1 cellular context compared by ENCODE assay signal in genomic region chr3:129892486-129892856, GRCh38.
TF ChIP-seq lines count a peak whose summit lies in the region.

No MANE protein-coding gene starts in this region.

TF ChIP-seq in SK-N-SH, 30 proteins besides CTCF, POLR2A, EP300 and RAD21 (continued from another document):
- no peak for TF ChIP-seq TEAD4 (IDR thresholded peaks at IDR 0.05; ENCODE audit: borderline replicate concordance, insufficient read depth)
- TF ChIP-seq GATA2 (CRISPR knock-in tag; IDR thresholded peaks at IDR 0.05): no peak
